17 cellular contexts compared by ENCODE assay signal in the genomic region with DNA sequence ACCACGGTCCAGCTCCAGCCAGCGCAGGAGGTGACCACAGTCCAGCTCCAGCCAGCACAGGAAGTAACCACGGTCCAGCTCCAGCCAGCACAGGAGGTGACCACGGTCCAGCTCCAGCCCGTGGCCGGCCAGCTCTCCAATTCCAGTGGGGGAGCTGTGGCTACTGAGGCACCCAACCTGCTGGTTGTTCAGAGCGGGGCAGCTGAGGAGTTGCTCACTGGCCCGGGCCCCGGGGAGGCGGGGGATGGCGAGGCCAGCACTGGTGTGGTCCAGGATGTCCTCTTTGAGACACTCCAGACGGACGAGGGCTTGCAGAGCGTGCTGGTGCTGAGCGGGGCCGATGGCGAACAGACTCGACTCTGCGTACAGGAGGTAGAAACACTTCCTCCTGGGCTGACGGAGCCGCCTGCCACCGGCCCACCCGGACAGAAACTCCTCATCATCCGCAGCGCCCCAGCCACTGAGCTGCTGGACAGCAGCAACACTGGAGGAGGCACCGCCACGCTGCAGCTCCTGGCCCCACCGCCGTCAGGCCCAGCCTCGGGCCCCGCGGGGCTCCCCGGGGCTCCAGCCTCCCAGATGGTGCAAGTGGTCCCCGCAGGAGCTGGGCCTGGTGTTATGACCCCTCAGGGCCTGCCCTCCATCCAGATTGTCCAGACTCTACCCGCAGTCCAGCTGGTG. TPM values are rescaled to one million over a fixed set of nuclear protein-coding genes. Genes with fewer than 3 reads are reported as not detected.
DNase-seq lines count a peak whose midpoint lies in the region; ATAC-seq and TF ChIP-seq lines count a peak whose summit lies in the region.
"Had no signal": no experiment of that assay in that cellular context is flagged by ENCODE, and none has a peak within 500 bp of the region (broad histone marks: within the 10 kb centered on the region; RNA-seq: fewer than 3 reads in every experiment).

No MANE protein-coding gene starts in this region.

- H3K27me3 Mint-ChIP-seq in activated naive CD8-positive, alpha-beta T cell treated with anti-CD3 and anti-CD28 coated beads, Interleukin-2, amount 50 U/mL, for 24 hours = no peaks in the 10 kb centered on the region
- no peaks in the 10 kb centered on the region for H3K27me3 Mint-ChIP-seq in activated naive CD8-positive, alpha-beta T cell treated with anti-CD3 and anti-CD28 coated beads for 36 hours
- H3K27me3 Mint-ChIP-seq: memory B cell had no signal

- H2AFZ ChIP-seq in SK-N-SH (ENCODE audit: low read depth) = no peak overlapping the region

- POLR2A ChIA-PET in SK-N-SH (lab: Yijun Ruan, JAX) = interaction anchor here (2.3 kb wide), 1 partner anchor 20 kb away, joined by 8 read pairs; no protein-coding TSS in a partner anchor

- no peaks in the 10 kb centered on the region for H3K9me2 ChIP-seq in SK-N-SH

- H3K9ac ChIP-seq in SK-N-SH (no peak overlapping the region), iPS-20b (ENCODE audit: low read depth, low read length) (no peak overlapping the region; the same call in 1 of the 2 replicates)

- H3K79me2 ChIP-seq in SK-N-SH (ENCODE audit: insufficient read depth) = peaks cover 28% of the 10 kb centered on the region

- 92% methylated on average over 14 of the region's 35 CpGs for WGBS in SK-N-SH (ENCODE audit: low lambda C conversion rate)
- WGBS in thymus = 94% methylated on average over 35 of the region's 35 CpGs

- H3K4me2 ChIP-seq in SK-N-SH = peak overlapping the region; percentile 91; the same call in 1 of the 2 replicates

- H3K27me3 ChIP-seq in SK-N-SH (ENCODE audit: insufficient read depth) (no peaks in the 10 kb centered on the region), iPS-20b (ENCODE audit: insufficient read depth, low read length) (no peaks in the 10 kb centered on the region), thymus (ENCODE audit: control insufficient read depth, insufficient read depth) (no peaks in the 10 kb centered on the region)

- no peak for DNase-seq in activated naive CD8-positive, alpha-beta T cell treated with anti-CD3 and anti-CD28 coated beads, Interleukin-2, amount 50 U/mL, for 24 hours
- DNase-seq in activated naive CD8-positive, alpha-beta T cell treated with anti-CD3 and anti-CD28 coated beads for 36 hours = no peak
- DNase-seq in SK-N-SH = no peak
- no peak for DNase-seq in NCI-H526 treated with DMSO at 0.1 percent for 48 hours (lab: John Stamatoyannopoulos, UW)
- no peak for DNase-seq in NCI-H748 treated with DMSO at 0.1 percent for 48 hours (lab: John Stamatoyannopoulos, UW)
- DNase-seq: activated CD4-positive, alpha-beta T cell treated with anti-CD3 and anti-CD28 coated beads, Interleukin-2, amount 50 U/mL, for 48 hours; activated naive CD8-positive, alpha-beta T cell treated with anti-CD3 and anti-CD28 coated beads, Interleukin-2, amount 10 ng/mL, durations not matched to agents 7 days and 5 days; dermis blood vessel endothelial cell; GDM1; KBM-7; NCI-H2171; stimulated activated CD8-positive, alpha-beta memory T cell treated with anti-CD3 and anti-CD28 coated beads, Interleukin-4, amount 100 ng/mL, for 48 hours had no signal

- H3K36me3 ChIP-seq in SK-N-SH (replicated peaks in 1 of 2; ENCODE audit: control insufficient read depth in 1 of 2, insufficient read depth in 2 of 2, low read length in 1 of 2) = peaks cover 0 to 7% of the 10 kb centered on the region in 2 experiments
- H3K36me3 ChIP-seq in iPS-20b (ENCODE audit: insufficient read depth, low read depth, low read length) = no peaks in the 10 kb centered on the region
- H3K36me3 ChIP-seq in thymus (ENCODE audit: control insufficient read depth, insufficient read depth) = peaks cover 36% of the 10 kb centered on the region

- no peak for TF ChIP-seq EP300 in SK-N-SH (IDR thresholded peaks at IDR 0.05; ENCODE audit: borderline replicate concordance in 1 of 2, low read depth in 1 of 2, low read length in 1 of 2)

- H3K27ac Mint-ChIP-seq in activated naive CD8-positive, alpha-beta T cell treated with anti-CD3 and anti-CD28 coated beads, Interleukin-2, amount 50 U/mL, for 24 hours = no peak overlapping the region
- H3K27ac Mint-ChIP-seq in activated naive CD8-positive, alpha-beta T cell treated with anti-CD3 and anti-CD28 coated beads for 36 hours = no peak overlapping the region
- H3K27ac Mint-ChIP-seq: activated naive CD8-positive, alpha-beta T cell treated with anti-CD3 and anti-CD28 coated beads, Interleukin-2, amount 10 ng/mL, durations not matched to agents 7 days and 5 days had no signal

- TF ChIP-seq RAD21 in SK-N-SH (IDR thresholded peaks at IDR 0.05; ENCODE audit: low read length) = no peak

- H3K9me3 ChIP-seq in SK-N-SH (no peaks in the 10 kb centered on the region), iPS-20b (ENCODE audit: insufficient read depth, low read depth, low read length) (no peaks in the 10 kb centered on the region), thymus (ENCODE audit: control insufficient read depth) (no peaks in the 10 kb centered on the region)

- peak overlapping the region; percentile 51 for H3K4me3 Mint-ChIP-seq in activated naive CD8-positive, alpha-beta T cell treated with anti-CD3 and anti-CD28 coated beads, Interleukin-2, amount 50 U/mL, for 24 hours
- no peak overlapping the region for H3K4me3 Mint-ChIP-seq in activated naive CD8-positive, alpha-beta T cell treated with anti-CD3 and anti-CD28 coated beads for 36 hours

- peaks cover 26% of the 10 kb centered on the region for H3K4me1 Mint-ChIP-seq in activated naive CD8-positive, alpha-beta T cell treated with anti-CD3 and anti-CD28 coated beads, Interleukin-2, amount 50 U/mL, for 24 hours
- peaks cover 28% of the 10 kb centered on the region for H3K4me1 Mint-ChIP-seq in activated naive CD8-positive, alpha-beta T cell treated with anti-CD3 and anti-CD28 coated beads for 36 hours

- H3K36me3 Mint-ChIP-seq in activated naive CD8-positive, alpha-beta T cell treated with anti-CD3 and anti-CD28 coated beads, Interleukin-2, amount 50 U/mL, for 24 hours (ENCODE audit: low read depth) = no peaks in the 10 kb centered on the region
- peaks cover under 1% of the 10 kb centered on the region for H3K36me3 Mint-ChIP-seq in activated naive CD8-positive, alpha-beta T cell treated with anti-CD3 and anti-CD28 coated beads for 36 hours

- H3K4me3 ChIP-seq in SK-N-SH (ENCODE audit: low read depth in 2 of 2, low read length in 1 of 2) = 0 out of 4 replicates have a peak overlapping the region, but pooled peaks of 1 of the 2 experiments have one; percentile 69
- peak overlapping the region; percentile 88; the same call in 1 of the 2 replicates for H3K4me3 ChIP-seq in iPS-20b (ENCODE audit: low read length)
- no peak overlapping the region for H3K4me3 ChIP-seq in thymus (ENCODE audit: low read length)

- no peaks in the 10 kb centered on the region for H3K9me3 Mint-ChIP-seq in activated naive CD8-positive, alpha-beta T cell treated with anti-CD3 and anti-CD28 coated beads, Interleukin-2, amount 50 U/mL, for 24 hours
- H3K9me3 Mint-ChIP-seq in activated naive CD8-positive, alpha-beta T cell treated with anti-CD3 and anti-CD28 coated beads for 36 hours = no peaks in the 10 kb centered on the region
- H3K9me3 Mint-ChIP-seq: activated naive CD8-positive, alpha-beta T cell treated with anti-CD3 and anti-CD28 coated beads, Interleukin-2, amount 10 ng/mL, durations not matched to agents 7 days and 5 days; memory B cell had no signal

- peak overlapping the region in 1 of 2 experiments; percentile 97; a peak in 1 of 4 replicates for H3K27ac ChIP-seq in SK-N-SH (ENCODE audit: low read depth in 2 of 2, low read length in 1 of 2)
- no peak overlapping the region for H3K27ac ChIP-seq in iPS-20b (ENCODE audit: low read length)
- H3K27ac ChIP-seq in thymus (ENCODE audit: low read depth) = peak overlapping the region; percentile 26

- H3F3A ChIP-seq in SK-N-SH (replicated peaks; ENCODE audit: insufficient read depth) = peaks cover 29% of the 10 kb centered on the region

- H3K4me1 ChIP-seq in SK-N-SH (ENCODE audit: control insufficient read depth in 1 of 2, insufficient read depth in 2 of 2, low read depth in 1 of 2, low read length in 1 of 2) = peaks cover 30 to 38% of the 10 kb centered on the region in 2 experiments; a peak in 3 of 4 replicates
- H3K4me1 ChIP-seq in iPS-20b (ENCODE audit: insufficient read depth, low read length) = peaks cover 14% of the 10 kb centered on the region
- peaks cover 54% of the 10 kb centered on the region for H3K4me1 ChIP-seq in thymus (ENCODE audit: control insufficient read depth, insufficient read depth, low read length)

- ATAC-seq in activated naive CD8-positive, alpha-beta T cell treated with anti-CD3 and anti-CD28 coated beads, Interleukin-2, amount 50 U/mL, for 24 hours = no peak
- ATAC-seq in GM18909 (IDR thresholded peaks at IDR 0.05; ENCODE audit: poor library complexity, unreplicated experiment) = no peak

- no peak for TF ChIP-seq CTCF in SK-N-SH (IDR thresholded peaks at IDR 0.05)

- no peaks in the 10 kb centered on the region for H4K20me1 ChIP-seq in SK-N-SH (ENCODE audit: insufficient read depth)

- CTCF ChIA-PET in SK-N-SH (lab: Yijun Ruan, JAX) = interaction anchor here (1.1 to 15.1 kb wide), 5 partner anchors 13 to 149 kb away, joined by 3 to 162 read pairs (median 6); no protein-coding TSS in a partner anchor

RNA-seq across cellular contexts. Expression of a gene that starts 1.2 kb away (rescaled TPM):
- 10 to 100 TPM; 24.8 to 24.9 TPM for total RNA-seq in activated naive CD8-positive, alpha-beta T cell treated with anti-CD3 and anti-CD28 coated beads for 36 hours
- 84.4 and 89.9 TPM in 2 replicates for polyA plus RNA-seq in SK-N-SH (2012; rRNA removed)
- 51.1 and 68.5 TPM in 2 replicates for polyA plus RNA-seq in SK-N-SH (2012; cell fraction: cytosol; rRNA removed)
- polyA plus RNA-seq in SK-N-SH (2012; cell fraction: nucleus; rRNA removed) = 132 and 194 TPM in 2 replicates
- polyA plus RNA-seq in thymus = 58.2 TPM

RNA-seq across cellular contexts. Expression of a gene that starts 4.4 kb away (rescaled TPM):
- total RNA-seq in activated naive CD8-positive, alpha-beta T cell treated with anti-CD3 and anti-CD28 coated beads for 36 hours = 1 to 10 TPM in 1 of 2 experiments, under 1 TPM in 1; 0.46 to 1.4 TPM
- polyA plus RNA-seq in SK-N-SH (2012; rRNA removed) (2.6 and 4.9 TPM in 2 replicates), thymus (1.8 TPM)
- polyA plus RNA-seq in SK-N-SH (2012; cell fraction: cytosol; rRNA removed) = 2.4 and 4.2 TPM in 2 replicates
- polyA plus RNA-seq in SK-N-SH (2012; cell fraction: nucleus; rRNA removed) = 22.1 and 22.8 TPM in 2 replicates
- total RNA-seq: SK-MEL-5 had no signal

RNA-seq across cellular contexts. Expression of a gene that starts 7.4 kb away (rescaled TPM):
- 10 to 100 TPM in 1 of 2 experiments, 1 to 10 TPM in 1; 8.8 to 10.3 TPM for total RNA-seq in activated naive CD8-positive, alpha-beta T cell treated with anti-CD3 and anti-CD28 coated beads for 36 hours
- polyA plus RNA-seq in SK-N-SH (2012; rRNA removed) (0.73 and 1.6 TPM in 2 replicates), thymus (4.8 TPM)
- polyA plus RNA-seq in SK-N-SH (2012; cell fraction: cytosol; rRNA removed) = 0.58 and 1.1 TPM in 2 replicates
- polyA plus RNA-seq in SK-N-SH (2012; cell fraction: nucleus; rRNA removed) = 3.7 and 4.2 TPM in 2 replicates

RNA-seq across cellular contexts. Expression of a gene that starts 19.3 kb away (rescaled TPM):
- total RNA-seq in activated naive CD8-positive, alpha-beta T cell treated with anti-CD3 and anti-CD28 coated beads for 36 hours = not detected
- polyA plus RNA-seq in SK-N-SH (2012; rRNA removed) (not detected in 2 replicates), thymus (not detected)
- not detected in 2 replicates for polyA plus RNA-seq in SK-N-SH (2012; cell fraction: cytosol; rRNA removed)
- 0.27 and 0.29 TPM in 2 replicates for polyA plus RNA-seq in SK-N-SH (2012; cell fraction: nucleus; rRNA removed)
- total RNA-seq: activated naive CD8-positive, alpha-beta T cell treated with anti-CD3 and anti-CD28 coated beads, Interleukin-2, amount 10 ng/mL, durations not matched to agents 7 days and 5 days; dermis blood vessel endothelial cell; SK-MEL-5 had no signal

RNA-seq across cellular contexts. Expression of a gene that starts 22.4 kb away (rescaled TPM):
- total RNA-seq in activated naive CD8-positive, alpha-beta T cell treated with anti-CD3 and anti-CD28 coated beads for 36 hours = 10 to 100 TPM; 35.7 to 37.5 TPM
- polyA plus RNA-seq in SK-N-SH (2012; rRNA removed) (60.9 and 65.4 TPM in 2 replicates), thymus (24.8 TPM)
- polyA plus RNA-seq in SK-N-SH (2012; cell fraction: cytosol; rRNA removed) = 31.2 and 47.8 TPM in 2 replicates
- 43.5 and 46.8 TPM in 2 replicates for polyA plus RNA-seq in SK-N-SH (2012; cell fraction: nucleus; rRNA removed)
